Comparison of ENCODE assay signal across 1 cellular context in genomic region chr1:231315887-231316286, GRCh38.
TF ChIP-seq lines count a peak whose summit lies in the region.

No MANE protein-coding gene starts in this region.

TF ChIP-seq in GM12878, 131 proteins besides CTCF, POLR2A, EP300 and RAD21 (continued from another document):
- TF ChIP-seq ZZZ3 (IDR thresholded peaks at IDR 0.05; ENCODE audit: control insufficient read depth, insufficient read length, low read depth) (no peak), GATAD2B (conservative IDR thresholded peaks at IDR 0.05; ENCODE audit: low read depth) (no peak), HCFC1 (IDR thresholded peaks at IDR 0.05; ENCODE audit: low read length) (no peak), KDM1A (IDR thresholded peaks at IDR 0.05; ENCODE audit: borderline replicate concordance) (no peak), NR2C1 (IDR thresholded peaks at IDR 0.05) (no peak), BHLHE40 (IDR thresholded peaks at IDR 0.05; ENCODE audit: borderline replicate concordance in 1 of 2, low read depth in 2 of 2, low read length in 1 of 2) (no peak), SMAD1 (IDR thresholded peaks at IDR 0.05; ENCODE audit: low read depth, partially characterized antibody) (no peak)
